10 cellular contexts compared by ENCODE assay signal in the genomic region with DNA sequence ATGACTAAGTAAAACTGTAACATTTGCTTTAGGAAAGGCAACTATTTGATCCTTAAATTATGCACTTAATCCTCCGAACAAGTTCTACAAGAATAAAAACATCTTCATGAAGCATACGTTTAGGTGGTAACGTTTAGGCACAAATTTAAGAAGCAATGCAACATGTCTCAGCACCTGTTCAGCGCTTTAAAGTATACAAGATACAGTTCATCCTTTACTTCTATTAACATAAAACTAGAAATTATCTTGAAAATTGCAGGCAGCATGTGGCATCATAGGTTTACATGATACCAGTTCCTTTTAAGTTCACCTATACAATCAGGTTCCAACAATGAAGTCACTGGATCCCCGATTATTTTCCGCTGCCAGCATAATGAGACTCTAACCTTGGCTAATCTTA. TPM values are rescaled to one million over a fixed set of nuclear protein-coding genes. Genes with fewer than 3 reads are reported as not detected.
DNase-seq lines count a peak whose midpoint lies in the region; ATAC-seq and TF ChIP-seq lines count a peak whose summit lies in the region.
"Had no signal": no experiment of that assay in that cellular context is flagged by ENCODE, and none has a peak within 500 bp of the region (broad histone marks: within the 10 kb centered on the region; RNA-seq: fewer than 3 reads in every experiment).

No MANE protein-coding gene starts in this region.

- no peak for TF ChIP-seq POLR2A in spleen (IDR thresholded peaks at IDR 0.05)

- no peaks in the 10 kb centered on the region for H3K27me3 Mint-ChIP-seq in activated CD4-positive, alpha-beta T cell treated with anti-CD3 and anti-CD28 coated beads, Interleukin-2, amount 10 ng/mL, durations not matched to agents 7 days and 5 days
- H3K27me3 Mint-ChIP-seq in T-helper 17 cell: no peaks in the 10 kb centered on the region
- H3K27me3 Mint-ChIP-seq: stimulated activated memory B cell treated with anti-CD40 and anti-IgM and Interleukin-4, amounts not matched to agents 10 μg/mL and 1 μg/mL and 100 μg/mL, for 72 hours had no signal

- no peak overlapping the region for H3K27ac ChIP-seq in spleen

- H3K27ac Mint-ChIP-seq in activated CD4-positive, alpha-beta T cell treated with anti-CD3 and anti-CD28 coated beads, Interleukin-2, amount 10 ng/mL, durations not matched to agents 7 days and 5 days: no peak overlapping the region
- H3K27ac Mint-ChIP-seq in T-helper 17 cell: no peak overlapping the region
- H3K27ac Mint-ChIP-seq: stimulated activated memory B cell treated with anti-CD40 and anti-IgM and Interleukin-4, amounts not matched to agents 10 μg/mL and 1 μg/mL and 100 μg/mL, for 72 hours had no signal

- H3K27me3 ChIP-seq in spleen (replicated peaks in 1 of 7): no peaks in the 10 kb centered on the region

- peak overlapping the region; percentile 90 for H3K4me3 ChIP-seq in iPS-11a (ENCODE audit: low read depth, low read length)
- H3K4me3 ChIP-seq in spleen: peak overlapping the region in 5 of 8 donors; percentile 80 to 95 (median 88)

- peaks cover 5% of the 10 kb centered on the region for H3K36me3 Mint-ChIP-seq in activated CD4-positive, alpha-beta T cell treated with anti-CD3 and anti-CD28 coated beads, Interleukin-2, amount 10 ng/mL, durations not matched to agents 7 days and 5 days (ENCODE audit: low read depth)
- peaks cover 11% of the 10 kb centered on the region for H3K36me3 Mint-ChIP-seq in T-helper 17 cell (ENCODE audit: low read depth)

- H3K4me3 Mint-ChIP-seq in activated CD4-positive, alpha-beta T cell treated with anti-CD3 and anti-CD28 coated beads, Interleukin-2, amount 10 ng/mL, durations not matched to agents 7 days and 5 days: peak overlapping the region; percentile 85
- H3K4me3 Mint-ChIP-seq in T-helper 17 cell: peak overlapping the region; percentile 31

- peaks cover 22% of the 10 kb centered on the region for H3K4me1 Mint-ChIP-seq in activated CD4-positive, alpha-beta T cell treated with anti-CD3 and anti-CD28 coated beads, Interleukin-2, amount 10 ng/mL, durations not matched to agents 7 days and 5 days
- peaks cover 29% of the 10 kb centered on the region for H3K4me1 Mint-ChIP-seq in T-helper 17 cell

- WGBS in spleen, 5 donors: 86 to 92% (median 88%) methylated on average over 6 of the region's 6 CpGs

- CTCF ChIA-PET in activated CD4-positive, alpha-beta T cell treated with anti-CD3 and anti-CD28 coated beads, Interleukin-2, amount 10 ng/mL, durations not matched to agents 7 days and 5 days (lab: Charles Lee): interaction anchor here (0.7 kb wide), 1 partner anchor 20 kb away, joined by 3 read pairs; no protein-coding TSS in a partner anchor

- ATAC-seq in T-helper 17 cell: no peak
- ATAC-seq in activated CD4-positive, CD25-positive, alpha-beta regulatory T cell treated with anti-CD3 and anti-CD28 coated beads, Interleukin-2, amount 50 U/mL, for 24 hours: no peak
- ATAC-seq: stimulated activated memory B cell treated with anti-CD40 and anti-IgM and Interleukin-4, amounts not matched to agents 10 μg/mL and 1 μg/mL and 100 μg/mL, for 72 hours had no signal

- intact Hi-C loops in spleen (cut with DNase I; ENCODE audit: low total_unique reads): no loop called here

- peaks cover 7 to 34% (median 22%) of the 10 kb centered on the region in 6 donors for H3K4me1 ChIP-seq in spleen

- H3K36me3 ChIP-seq in spleen: no peaks in the 10 kb centered on the region

- H3K9me3 ChIP-seq in T-helper 17 cell (ENCODE audit: control insufficient read depth, low read length, poor library complexity, severe bottlenecking) (no peaks in the 10 kb centered on the region), spleen (no peaks in the 10 kb centered on the region)

- H3K9me3 Mint-ChIP-seq in activated CD4-positive, alpha-beta T cell treated with anti-CD3 and anti-CD28 coated beads, Interleukin-2, amount 10 ng/mL, durations not matched to agents 7 days and 5 days: no peaks in the 10 kb centered on the region
- H3K9me3 Mint-ChIP-seq: stimulated activated memory B cell treated with anti-CD40 and anti-IgM and Interleukin-4, amounts not matched to agents 10 μg/mL and 1 μg/mL and 100 μg/mL, for 72 hours had no signal

- no peak for TF ChIP-seq CTCF in spleen (IDR thresholded peaks at IDR 0.05 in 8 of 11, conservative IDR thresholded peaks at IDR 0.05 in 3 of 11)

- POLR2A ChIA-PET in activated CD4-positive, alpha-beta T cell treated with anti-CD3 and anti-CD28 coated beads, Interleukin-2, amount 10 ng/mL, durations not matched to agents 7 days and 5 days (lab: Charles Lee): no interaction called here

- DNase-seq in activated CD4-positive, alpha-beta T cell treated with anti-CD3 and anti-CD28 coated beads, Interleukin-2, amount 10 ng/mL, durations not matched to agents 7 days and 5 days: no peak
- no peak for DNase-seq in activated CD4-positive, alpha-beta T cell treated with anti-CD3 and anti-CD28 coated beads, Interleukin-2, amount 50 U/mL, for 4 hours
- no peak for DNase-seq in T-helper 17 cell
- DNase-seq in spleen: no peak
- DNase-seq in midbrain (lab: John Stamatoyannopoulos, UW): no peak
- DNase-seq in UCSD-AML1 (lab: John Stamatoyannopoulos, UW; ENCODE audit: unreplicated experiment): no peak
- DNase-seq: T-helper 9 cell had no signal

RNA-seq across cellular contexts. Expression of a gene that starts 1.5 kb away (rescaled TPM):
- total RNA-seq in activated CD4-positive, alpha-beta T cell treated with anti-CD3 and anti-CD28 coated beads, Interleukin-2, amount 10 ng/mL, durations not matched to agents 7 days and 5 days: 10 to 100 TPM; 18.7 TPM
- total RNA-seq in T-helper 17 cell (10 to 100 TPM; 13.8 to 39.4 TPM), spleen (10 to 100 TPM; 13.5 to 21.4 (median 17.1) TPM)
- 1 to 10 TPM; 2.6 to 4.1 (median 3.3) TPM for polyA plus RNA-seq in spleen

RNA-seq across cellular contexts. Expression of a gene that starts 25.1 kb away (rescaled TPM):
- total RNA-seq in activated CD4-positive, alpha-beta T cell treated with anti-CD3 and anti-CD28 coated beads, Interleukin-2, amount 10 ng/mL, durations not matched to agents 7 days and 5 days: 10 to 100 TPM; 25.7 to 31.5 TPM
- total RNA-seq in T-helper 17 cell (10 to 100 TPM; 16.8 to 17.1 TPM), spleen (10 to 100 TPM; 11.5 to 34.5 (median 15.4) TPM)
- 10 to 100 TPM in 2 of 3 donors, 1 to 10 TPM in 1; 7.7 to 15.3 (median 10.1) TPM for polyA plus RNA-seq in spleen
